ENCODE assay signal across 15 cellular contexts in genomic region chr12:71900091-71900490, GRCh38. TPM values are rescaled to one million over a fixed set of nuclear protein-coding genes. Genes with fewer than 3 reads are reported as not detected.
A peak's percentile ranks its signal among the peaks of the same experiment; 100 is the strongest.
DNase-seq lines count a peak whose midpoint lies in the region; ATAC-seq and TF ChIP-seq lines count a peak whose summit lies in the region.
"Had no signal": no experiment of that assay in that cellular context is flagged by ENCODE, and none has a peak within 500 bp of the region (broad histone marks: within the 10 kb centered on the region; RNA-seq: fewer than 3 reads in every experiment).

No MANE protein-coding gene starts in this region.

- no TSS peak for BruUV-seq in HCT116 (replicated peaks; lab: Mats Ljungman, UMichigan)

- intact Hi-C loops in HCT116 (cut with micrococcal nuclease) = no loop called here

- no peak overlapping the region for H3K4me3 Mint-ChIP-seq in glutamatergic neuron (ENCODE audit: unreplicated experiment)

- H3K4me1 ChIP-seq in HCT116 (ENCODE audit: control insufficient read depth in 1 of 2, insufficient read depth in 2 of 2, low read length in 2 of 2) = no peaks in the 10 kb centered on the region
- H3K4me1 ChIP-seq: ascending aorta, gastroesophageal sphincter had no signal

- no peak overlapping the region for H3K4me2 ChIP-seq in HCT116 (ENCODE audit: low read length)

- H3K9ac ChIP-seq in HCT116 (ENCODE audit: low read length) = no peak overlapping the region

- DNase-seq in AG08396 (ENCODE audit: low spot score) (peak; percentile 14), HCT116 (ENCODE audit: low read depth, low spot score) (no peak), iPS-NIHi11 (ENCODE audit: low spot score) (peak; percentile 7), glutamatergic neuron (no peak)
- DNase-seq: DMS79, NCI-H187 treated with DMSO at 0.1 percent for 48 hours, spleen had no signal

- CTCF ChIA-PET in HCT116 (lab: Charles Lee) = no interaction called here

- H2AFZ ChIP-seq in HCT116 (ENCODE audit: low read depth, low read length, poor library complexity, severe bottlenecking) = no peak overlapping the region

- no peaks in the 10 kb centered on the region for H3K36me3 Mint-ChIP-seq in glutamatergic neuron (ENCODE audit: unreplicated experiment)

- ATAC-seq in HCT116 (peak; percentile 59; the same call in 1 of the 2 replicates), HG03354 (IDR thresholded peaks at IDR 0.05; ENCODE audit: poor library complexity, severe bottlenecking, unreplicated experiment) (no peak), HG02938 (IDR thresholded peaks at IDR 0.05; ENCODE audit: unreplicated experiment) (no peak), GM19324 (IDR thresholded peaks at IDR 0.05; ENCODE audit: low FRiP score, unreplicated experiment) (no peak)
- ATAC-seq: gastroesophageal sphincter had no signal

- H3K9me3 Mint-ChIP-seq in glutamatergic neuron (ENCODE audit: unreplicated experiment) = no peaks in the 10 kb centered on the region

- H3K27me3 ChIP-seq in HCT116 (ENCODE audit: insufficient read depth, low read length) = no peaks in the 10 kb centered on the region
- H3K27me3 ChIP-seq: ascending aorta, gastroesophageal sphincter, spleen had no signal

- TF ChIP-seq POLR2A in HCT116 (IDR thresholded peaks at IDR 0.05; ENCODE audit: borderline replicate concordance, extremely low read depth, insufficient read depth, insufficient read length) = no peak

- no peaks in the 10 kb centered on the region for H3K9me3 ChIP-seq in HCT116 (ENCODE audit: control insufficient read depth in 1 of 2, insufficient read depth in 1 of 2, low read depth in 1 of 2, low read length in 2 of 2)
- H3K9me3 ChIP-seq: ascending aorta, gastroesophageal sphincter, spleen had no signal

- no peaks in the 10 kb centered on the region for H3K27me3 Mint-ChIP-seq in glutamatergic neuron (ENCODE audit: unreplicated experiment)

- H4K20me1 ChIP-seq in HCT116 (ENCODE audit: insufficient read depth) = no peaks in the 10 kb centered on the region

- H3K9me2 ChIP-seq in HCT116 (ENCODE audit: insufficient read depth) = no peaks in the 10 kb centered on the region

- H3K27ac Mint-ChIP-seq in glutamatergic neuron (ENCODE audit: unreplicated experiment) = no peak overlapping the region

- POLR2A ChIA-PET in HCT116 (lab: Charles Lee) = no interaction called here

- no peaks in the 10 kb centered on the region for H3K4me1 Mint-ChIP-seq in glutamatergic neuron (ENCODE audit: low read depth, unreplicated experiment)

- H3K36me3 ChIP-seq in HCT116 (ENCODE audit: control insufficient read depth in 1 of 2, insufficient read depth in 2 of 2, low read length in 2 of 2) = peaks cover 7% of the 10 kb centered on the region in 2 experiments; a peak in 2 of 4 replicates

- no peak overlapping the region for H3K4me3 ChIP-seq in HCT116 (replicated peaks in 1 of 2; ENCODE audit: low read depth in 1 of 2, low read length in 2 of 2)
- H3K4me3 ChIP-seq: ascending aorta, gastroesophageal sphincter, spleen had no signal

- 0 out of 2 replicates have a peak, but pooled peaks have one; percentile 38 for TF ChIP-seq RAD21 in HCT116 (IDR thresholded peaks at IDR 0.05; ENCODE audit: low read depth)

- RAD21 ChIA-PET in HCT116 (lab: Charles Lee; ENCODE audit: low non-redundant PET in 1 of 2, low total read pairs in 2 of 2, uncharacterized antibody in 2 of 2, unreplicated experiment in 2 of 2) = no interaction called here

- H3K79me2 ChIP-seq in HCT116 (ENCODE audit: insufficient read depth, low read length) = no peaks in the 10 kb centered on the region

- no peak overlapping the region for H3K27ac ChIP-seq in HCT116 (ENCODE audit: low read depth, low read length)
- H3K27ac ChIP-seq in VCaP = no peak overlapping the region
- H3K27ac ChIP-seq: ascending aorta, gastroesophageal sphincter, spleen had no signal

- TF ChIP-seq CTCF in HCT116 (IDR thresholded peaks at IDR 0.05 in 2 of 3, conservative IDR thresholded peaks at IDR 0.05 in 1 of 3; ENCODE audit: borderline replicate concordance in 1 of 3, insufficient read depth in 1 of 3, low read depth in 2 of 3, low read length in 2 of 3) (peak in 2 of 3 experiments; percentile 14 to 37; a peak in 3 of 6 replicates), VCaP (conservative IDR thresholded peaks at IDR 0.05) (peak; percentile 69), glutamatergic neuron (IDR thresholded peaks at IDR 0.05; ENCODE audit: partially characterized antibody, unreplicated experiment) (no peak)

TF ChIP-seq in HCT116, 20 proteins besides CTCF, POLR2A, EP300 and RAD21:
- TF ChIP-seq EZH2 (IDR thresholded peaks at IDR 0.05) (no peak), YY1 (IDR thresholded peaks at IDR 0.05; ENCODE audit: extremely low read depth, insufficient replicate concordance, low read depth, low read length) (no peak), POLR2AphosphoS5 (IDR thresholded peaks at IDR 0.05; ENCODE audit: low read depth, low read length) (no peak), ZNF274 (IDR thresholded peaks at IDR 0.05; ENCODE audit: low read depth, low read length) (no peak), JUND (IDR thresholded peaks at IDR 0.05) (no peak), SP1 (IDR thresholded peaks at IDR 0.05; ENCODE audit: low read depth) (no peak), FOSL1 (IDR thresholded peaks at IDR 0.05; ENCODE audit: low read depth) (no peak), CEBPB (IDR thresholded peaks at IDR 0.05; ENCODE audit: low read depth) (no peak), REST (IDR thresholded peaks at IDR 0.05; ENCODE audit: low read depth) (no peak), TCF7L2 (IDR thresholded peaks at IDR 0.05; ENCODE audit: borderline replicate concordance, extremely low read depth, insufficient read depth, insufficient read length) (no peak), ZFX (IDR thresholded peaks at IDR 0.05) (no peak), CBX3 (IDR thresholded peaks at IDR 0.05; ENCODE audit: low read depth) (no peak)
- TF ChIP-seq, protein P1, sequence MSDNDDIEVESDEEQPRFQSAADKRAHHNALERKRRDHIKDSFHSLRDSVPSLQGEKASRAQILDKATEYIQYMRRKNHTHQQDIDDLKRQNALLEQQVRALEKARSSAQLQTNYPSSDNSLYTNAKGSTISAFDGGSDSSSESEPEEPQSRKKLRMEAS (IDR thresholded peaks at IDR 0.05) = no peak
- TF ChIP-seq, protein P2, sequence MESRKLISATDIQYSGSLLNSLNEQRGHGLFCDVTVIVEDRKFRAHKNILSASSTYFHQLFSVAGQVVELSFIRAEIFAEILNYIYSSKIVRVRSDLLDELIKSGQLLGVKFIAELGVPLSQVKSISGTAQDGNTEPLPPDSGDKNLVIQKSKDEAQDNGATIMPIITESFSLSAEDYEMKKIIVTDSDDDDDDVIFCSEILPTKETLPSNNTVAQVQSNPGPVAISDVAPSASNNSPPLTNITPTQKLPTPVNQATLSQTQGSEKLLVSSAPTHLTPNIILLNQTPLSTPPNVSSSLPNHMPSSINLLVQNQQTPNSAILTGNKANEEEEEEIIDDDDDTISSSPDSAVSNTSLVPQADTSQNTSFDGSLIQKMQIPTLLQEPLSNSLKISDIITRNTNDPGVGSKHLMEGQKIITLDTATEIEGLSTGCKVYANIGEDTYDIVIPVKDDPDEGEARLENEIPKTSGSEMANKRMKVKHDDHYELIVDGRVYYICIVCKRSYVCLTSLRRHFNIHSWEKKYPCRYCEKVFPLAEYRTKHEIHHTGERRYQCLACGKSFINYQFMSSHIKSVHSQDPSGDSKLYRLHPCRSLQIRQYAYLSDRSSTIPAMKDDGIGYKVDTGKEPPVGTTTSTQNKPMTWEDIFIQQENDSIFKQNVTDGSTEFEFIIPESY (IDR thresholded peaks at IDR 0.05; ENCODE audit: extremely low read depth, insufficient replicate concordance, low read length) = no peak

RNA-seq across cellular contexts. Expression of gene TPH2, which starts 38.6 kb away (rescaled TPM):
- total RNA-seq in HCT116 (2021; ENCODE audit: unreplicated experiment) (not detected), glutamatergic neuron (ENCODE audit: unreplicated experiment) (0.34 TPM)
- polyA plus RNA-seq in HCT116 (2012) = not detected in 2 replicates
- total RNA-seq: activated CD8-positive, alpha-beta memory T cell treated with anti-CD3 and anti-CD28 coated beads for 36 hours; ascending aorta; gastroesophageal sphincter; H4 had no signal

Comparison
In these comparisons a context has a peak if more than half of its experiments do, and no peak if none do; other contexts are left out.
1. DNase-seq: peak in AG08396 (single experiment) and iPS-NIHi11 (single experiment); none in HCT116 (single experiment) and glutamatergic neuron (single experiment).